In the genomic region with DNA sequence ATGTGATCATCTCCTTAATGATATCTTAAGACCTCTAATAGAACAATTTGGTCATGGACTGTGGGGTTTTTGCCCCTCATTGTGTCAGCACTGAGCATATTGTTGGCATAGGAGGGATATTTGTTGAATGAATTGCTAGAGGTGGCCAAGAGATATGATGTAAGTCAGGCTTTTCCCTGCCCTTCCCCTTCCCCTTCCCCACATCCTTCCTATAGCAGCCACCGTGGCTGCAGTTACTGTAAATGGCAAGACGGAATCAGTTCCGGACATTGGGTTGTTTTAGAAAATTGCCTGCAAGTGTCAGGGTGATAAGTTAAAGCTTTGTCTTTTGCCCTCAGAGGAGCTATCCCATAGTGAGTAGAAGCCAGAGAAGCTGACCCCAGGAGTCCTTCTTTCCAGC, we compare ENCODE assay signal across 20 cellular contexts. TPM values are rescaled to one million over a fixed set of nuclear protein-coding genes. Genes with fewer than 3 reads are reported as not detected.
DNase-seq lines count a peak whose midpoint lies in the region; ATAC-seq and TF ChIP-seq lines count a peak whose summit lies in the region.
"Had no signal": no experiment of that assay in that cellular context is flagged by ENCODE, and none has a peak within 500 bp of the region (broad histone marks: within the 10 kb centered on the region; RNA-seq: fewer than 3 reads in every experiment).

No MANE protein-coding gene starts in this region.

- no peaks in the 10 kb centered on the region for H3K27me3 Mint-ChIP-seq in T-helper 17 cell
- H3K27me3 Mint-ChIP-seq: activated B cell treated with CpG ODN at 0.5 μM for 24 hours had no signal

- no peak overlapping the region for H3K9ac ChIP-seq in parathyroid adenoma
- H3K9ac ChIP-seq in colonic mucosa (ENCODE audit: low read depth in 2 of 2, low read length in 2 of 2), result peak overlapping the region in 1 of 2 donors; percentile 23
- H3K9ac ChIP-seq: neural progenitor cell had no signal

- H3K4me1 ChIP-seq in parathyroid adenoma (peaks cover 29% of the 10 kb centered on the region), colonic mucosa (peaks cover 10% of the 10 kb centered on the region)

- peak; percentile 50 for ATAC-seq in T-helper 17 cell
- no peak for ATAC-seq in GM19467 (IDR thresholded peaks at IDR 0.05; ENCODE audit: unreplicated experiment)
- no peak for ATAC-seq in HG03442 (IDR thresholded peaks at IDR 0.05; ENCODE audit: unreplicated experiment)
- ATAC-seq: gastrocnemius medialis, Right ventricle myocardium inferior had no signal

- peaks cover 42% of the 10 kb centered on the region for H3K4me1 Mint-ChIP-seq in T-helper 17 cell

- H3K9me3 ChIP-seq in T-helper 17 cell (ENCODE audit: control insufficient read depth, low read length, poor library complexity, severe bottlenecking) (no peaks in the 10 kb centered on the region), parathyroid adenoma (ENCODE audit: control insufficient read depth, low read length) (no peaks in the 10 kb centered on the region), colonic mucosa (no peaks in the 10 kb centered on the region)
- H3K9me3 ChIP-seq: gastrocnemius medialis had no signal

- no peak overlapping the region for H2AFZ ChIP-seq in parathyroid adenoma
- H2AFZ ChIP-seq: neural progenitor cell had no signal

- DNase-seq in SKM-1 treated with dmso at 0.1 percent for 144 hours (lab: John Stamatoyannopoulos, UW; ENCODE audit: unreplicated experiment) (peak; percentile 31), SKM-1 (lab: John Stamatoyannopoulos, UW; ENCODE audit: unreplicated experiment) (no peak), T-helper 17 cell (no peak), fibroblast of pulmonary artery (ENCODE audit: low read depth) (peak; percentile 88), colonic mucosa (no peak)
- DNase-seq: 8988T; activated B cell treated with CpG ODN at 0.5 μM for 24 hours; anterior cingulate cortex; C1 segment of cervical spinal cord; cerebellar nuclear complex; gastrocnemius medialis; MM.1S; NCI-H2029; retina; stimulated activated naive CD4-positive, alpha-beta T cell treated with Interleukin-2 at 50 U/mL for 16 hours had no signal

- peak overlapping the region; percentile 24 for H3K27ac ChIP-seq in parathyroid adenoma
- no peak overlapping the region for H3K27ac ChIP-seq in colonic mucosa
- H3K27ac ChIP-seq: gastrocnemius medialis, neural progenitor cell had no signal

- TF ChIP-seq CTCF in fibroblast of pulmonary artery (IDR thresholded peaks at IDR 0.05; ENCODE audit: low read length, missing control alignments) (no peak), parathyroid adenoma (IDR thresholded peaks at IDR 0.05) (no peak), colonic mucosa (IDR thresholded peaks at IDR 0.05) (no peak)

- H3K27me3 ChIP-seq in parathyroid adenoma (ENCODE audit: control insufficient read depth, insufficient read depth, low read length), result no peaks in the 10 kb centered on the region
- H3K27me3 ChIP-seq in colonic mucosa, result no peaks in the 10 kb centered on the region
- H3K27me3 ChIP-seq: gastrocnemius medialis, neural progenitor cell had no signal

- H3K36me3 ChIP-seq in parathyroid adenoma (ENCODE audit: control insufficient read depth, insufficient read depth, low read length) (no peaks in the 10 kb centered on the region), colonic mucosa (no peaks in the 10 kb centered on the region)
- H3K36me3 ChIP-seq: gastrocnemius medialis, neural progenitor cell had no signal

- H3K79me2 ChIP-seq in parathyroid adenoma, result peaks cover 10% of the 10 kb centered on the region

- H3K4me2 ChIP-seq in parathyroid adenoma (ENCODE audit: low read length), result no peak overlapping the region
- H3K4me2 ChIP-seq: neural progenitor cell had no signal

- H3K4me3 ChIP-seq in fibroblast of pulmonary artery (replicated peaks; ENCODE audit: low read depth, low read length) (peak overlapping the region; percentile 15), parathyroid adenoma (ENCODE audit: low read depth, low read length) (no peak overlapping the region), colonic mucosa (no peak overlapping the region)
- H3K4me3 ChIP-seq: gastrocnemius medialis, neural progenitor cell had no signal

- H3K27ac Mint-ChIP-seq in T-helper 17 cell, result peak overlapping the region; percentile 88
- H3K27ac Mint-ChIP-seq: activated B cell treated with CpG ODN at 0.5 μM for 24 hours, neural progenitor cell had no signal

- H3K4me3 Mint-ChIP-seq in T-helper 17 cell, result peak overlapping the region; percentile 50
- H3K4me3 Mint-ChIP-seq: activated B cell treated with CpG ODN at 0.5 μM for 24 hours, neural progenitor cell had no signal

- peaks cover 2% of the 10 kb centered on the region for H3K36me3 Mint-ChIP-seq in T-helper 17 cell (ENCODE audit: low read depth)
- H3K36me3 Mint-ChIP-seq: neural progenitor cell had no signal

- intact Hi-C loops in colonic mucosa (cut with DNase I), result no loop called here

RNA-seq across cellular contexts. Expression of a gene that starts 23.0 kb away (rescaled TPM):
- total RNA-seq in T-helper 17 cell (10 to 100 TPM; 20.7 to 25.3 TPM), colonic mucosa (100 to 1,000 TPM in 1 of 2 donors, 10 to 100 TPM in 1; 88.0 to 109 TPM)

RNA-seq across cellular contexts. Expression of a gene that starts 57.2 kb away (rescaled TPM):
- 100 to 1,000 TPM; 388 to 426 TPM for total RNA-seq in T-helper 17 cell
- total RNA-seq in colonic mucosa, result 10 to 100 TPM in 1 of 2 donors, 1 to 10 TPM in 1; 8.4 to 15.1 TPM

Comparison
In these comparisons a context has a peak if more than half of its experiments do, and no peak if none do; other contexts are left out.
1. DNase-seq: peak in SKM-1 treated with dmso at 0.1 percent for 144 hours (single experiment) and fibroblast of pulmonary artery (single experiment); none in SKM-1 (single experiment), T-helper 17 cell (0 of 3) and colonic mucosa (single experiment).
2. RNA of a gene that starts 57.2 kb away (total RNA-seq): 388 to 426 TPM in T-helper 17 cell; 8.4 to 15.1 TPM in colonic mucosa; every median in the first group is over 10 times any median in the second.